In the genomic region with DNA sequence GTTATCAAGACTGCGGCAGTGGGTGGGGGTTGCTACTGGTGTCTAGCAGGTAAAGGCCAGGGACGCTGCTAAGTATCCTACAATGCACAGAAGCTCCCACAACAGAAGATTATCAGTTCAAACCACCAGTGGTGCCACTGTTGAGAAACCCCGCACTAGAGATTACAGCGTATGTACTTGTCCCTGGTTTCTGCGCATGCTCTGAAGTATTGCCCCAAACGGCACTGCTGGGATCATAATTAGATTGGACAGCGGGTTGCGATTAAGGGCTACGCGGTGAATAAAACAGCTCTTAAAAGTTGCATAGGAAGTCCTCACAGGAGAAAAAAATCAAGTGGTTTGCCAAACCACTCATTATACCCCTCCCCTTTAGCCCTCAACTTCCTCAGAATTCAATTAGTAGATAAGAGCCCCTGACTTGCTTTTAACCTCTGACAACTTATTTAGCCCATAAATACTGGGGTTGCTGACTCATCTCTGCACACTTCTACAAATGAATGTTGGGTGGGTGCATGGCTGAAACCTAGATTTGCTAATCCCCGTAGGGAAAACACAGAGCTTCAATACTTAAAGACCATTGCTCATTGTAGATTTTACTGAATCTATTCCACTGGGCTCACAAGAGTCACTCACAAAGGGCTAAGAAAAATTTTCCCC, we compare ENCODE assay signal across 8 cellular contexts.
DNase-seq lines count a peak whose midpoint lies in the region; ATAC-seq and TF ChIP-seq lines count a peak whose summit lies in the region.

No MANE protein-coding gene starts in this region.

- peak; percentile 84 for ATAC-seq in GM21619 (IDR thresholded peaks at IDR 0.05; ENCODE audit: unreplicated experiment)

- H3K36me3 Mint-ChIP-seq in osteocyte (ENCODE audit: unreplicated experiment) = no peaks in the 10 kb centered on the region

- H3K4me1 Mint-ChIP-seq in osteocyte (ENCODE audit: unreplicated experiment) = peaks cover 4% of the 10 kb centered on the region

- no peak for TF ChIP-seq CTCF in osteocyte (IDR thresholded peaks at IDR 0.05)

- no peak overlapping the region for H3K27ac Mint-ChIP-seq in osteocyte (ENCODE audit: unreplicated experiment)

- H3K9me3 Mint-ChIP-seq in osteocyte (ENCODE audit: unreplicated experiment) = no peaks in the 10 kb centered on the region

- no peak overlapping the region for H3K4me3 Mint-ChIP-seq in osteocyte (ENCODE audit: unreplicated experiment)

- H3K27me3 Mint-ChIP-seq in osteocyte (ENCODE audit: unreplicated experiment) = no peaks in the 10 kb centered on the region

- DNase-seq in DMS79 (lab: John Stamatoyannopoulos, UW) = peak; percentile 14
- DNase-seq in MV-4-11 (lab: John Stamatoyannopoulos, UW) = peak; percentile 93
- peak; percentile 9 for DNase-seq in activated CD4-positive, alpha-beta T cell treated with anti-CD3 and anti-CD28 coated beads, Interleukin-2, amount 50 U/mL, for 1 hour
- DNase-seq in iris pigment epithelial cell (ENCODE audit: low read depth) = peak; percentile 65
- DNase-seq in NCI-H2196 treated with DMSO at 0.1 percent for 48 hours (lab: John Stamatoyannopoulos, UW; ENCODE audit: unreplicated experiment) = no peak
- no peak for DNase-seq in osteocyte (ENCODE audit: extremely low spot score, unreplicated experiment)
- no peak for DNase-seq in middle frontal gyrus (ENCODE audit: extremely low spot score, low spot score)

Comparison
In these comparisons a context has a peak if more than half of its experiments do, and no peak if none do; other contexts are left out.
1. DNase-seq: peak in DMS79 (single experiment), MV-4-11 (single experiment), activated CD4-positive, alpha-beta T cell treated with anti-CD3 and anti-CD28 coated beads, Interleukin-2, amount 50 U/mL, for 1 hour (single experiment) and iris pigment epithelial cell (single experiment); none in NCI-H2196 treated with DMSO at 0.1 percent for 48 hours (single experiment), osteocyte (single experiment) and middle frontal gyrus (single experiment).